Comparison of ENCODE assay signal across 1 cellular context in genomic region chr6:27479319-27480182, GRCh38.
TF ChIP-seq lines count a peak whose summit lies in the region.

No MANE protein-coding gene starts in this region.

TF ChIP-seq in HepG2, 621 proteins besides CTCF, POLR2A, EP300 and RAD21 (continued from another document and continues in another):
- TF ChIP-seq USF2 (IDR thresholded peaks at IDR 0.05; ENCODE audit: low read depth, low read length) (no peak), USF2 (CRISPR knock-in tag; IDR thresholded peaks at IDR 0.05; ENCODE audit: borderline replicate concordance) (no peak), ZNF768 (CRISPR knock-in tag; IDR thresholded peaks at IDR 0.05) (no peak), ZNF678 (CRISPR knock-in tag; IDR thresholded peaks at IDR 0.05) (0 out of 2 replicates have a peak, but pooled peaks have one; percentile 61), RNF2 (conservative IDR thresholded peaks at IDR 0.05; ENCODE audit: low read depth) (no peak), GPN1 (CRISPR knock-in tag; IDR thresholded peaks at IDR 0.05; ENCODE audit: borderline replicate concordance) (no peak), ZNF335 (CRISPR knock-in tag; IDR thresholded peaks at IDR 0.05) (peak; percentile 33; the same call in 1 of the 2 replicates), ZNF17 (CRISPR knock-in tag; IDR thresholded peaks at IDR 0.05) (no peak), ATRX (CRISPR knock-in tag; IDR thresholded peaks at IDR 0.05; ENCODE audit: borderline replicate concordance) (no peak), ASH2L (IDR thresholded peaks at IDR 0.05; ENCODE audit: insufficient read length, low read depth, low read length) (peak; percentile 80), NFYB (CRISPR knock-in tag; IDR thresholded peaks at IDR 0.05) (peak; percentile 11; the same call in 1 of the 2 replicates), ZNF646 (CRISPR knock-in tag; IDR thresholded peaks at IDR 0.05) (no peak), ZNF570 (CRISPR knock-in tag; IDR thresholded peaks at IDR 0.05; ENCODE audit: borderline replicate concordance) (no peak), FOXC1 (CRISPR knock-in tag; IDR thresholded peaks at IDR 0.05; ENCODE audit: borderline replicate concordance) (0 out of 2 replicates have a peak, but pooled peaks have one; percentile 28), REPIN1 (CRISPR knock-in tag; IDR thresholded peaks at IDR 0.05; ENCODE audit: borderline replicate concordance, low read depth) (peak; percentile 78; the same call in 1 of the 2 replicates), SOX5 (CRISPR knock-in tag; IDR thresholded peaks at IDR 0.05; ENCODE audit: borderline replicate concordance) (peak; percentile 65), MLLT10 (CRISPR knock-in tag; IDR thresholded peaks at IDR 0.05) (no peak), ZNF225 (CRISPR knock-in tag; IDR thresholded peaks at IDR 0.05) (no peak), ZNF792 (CRISPR knock-in tag; IDR thresholded peaks at IDR 0.05) (0 out of 2 replicates have a peak, but pooled peaks have one; percentile 67), REL (CRISPR knock-in tag; conservative IDR thresholded peaks at IDR 0.05) (no peak), RXRB (CRISPR knock-in tag; IDR thresholded peaks at IDR 0.05; ENCODE audit: borderline replicate concordance) (peak; percentile 63; the same call in 1 of the 2 replicates), ZNF343 (CRISPR knock-in tag; IDR thresholded peaks at IDR 0.05) (0 out of 2 replicates have a peak, but pooled peaks have one; percentile 4), SP4 (CRISPR knock-in tag; IDR thresholded peaks at IDR 0.05) (no peak), GATAD1 (CRISPR knock-in tag; IDR thresholded peaks at IDR 0.05) (peak; percentile 69), MIER3 (CRISPR knock-in tag; IDR thresholded peaks at IDR 0.05; ENCODE audit: borderline replicate concordance) (peak; percentile 77; the same call in 1 of the 2 replicates), FOXP1 (IDR thresholded peaks at IDR 0.05) (no peak), FOXP1 (CRISPR knock-in tag; IDR thresholded peaks at IDR 0.05) (peak; percentile 40; the same call in 1 of the 2 replicates), ZC3H4 (CRISPR knock-in tag; IDR thresholded peaks at IDR 0.05; ENCODE audit: borderline replicate concordance) (no peak), ZZZ3 (CRISPR knock-in tag; IDR thresholded peaks at IDR 0.05; ENCODE audit: borderline replicate concordance) (no peak), MTA3 (CRISPR knock-in tag; IDR thresholded peaks at IDR 0.05) (no peak), PBX3 (CRISPR knock-in tag; IDR thresholded peaks at IDR 0.05; ENCODE audit: borderline replicate concordance) (no peak), ZNF24 (IDR thresholded peaks at IDR 0.05) (peak; percentile 97), ZNF451 (CRISPR knock-in tag; IDR thresholded peaks at IDR 0.05) (0 out of 2 replicates have a peak, but pooled peaks have one; percentile 65), TAF15 (IDR thresholded peaks at IDR 0.05; ENCODE audit: low read depth, low read length, poor library complexity, severe bottlenecking) (no peak), ZNF605 (CRISPR knock-in tag; IDR thresholded peaks at IDR 0.05) (no peak), ZNF737 (CRISPR knock-in tag; IDR thresholded peaks at IDR 0.05; ENCODE audit: borderline replicate concordance) (no peak; the same call in 1 of the 2 replicates), ZNF547 (CRISPR knock-in tag; IDR thresholded peaks at IDR 0.05) (no peak; the same call in 1 of the 2 replicates), TCF12 (IDR thresholded peaks at IDR 0.05) (no peak), TCF12 (CRISPR knock-in tag; IDR thresholded peaks at IDR 0.05) (no peak), ZBTB44 (CRISPR knock-in tag; IDR thresholded peaks at IDR 0.05) (no peak), ZNF652 (CRISPR knock-in tag; IDR thresholded peaks at IDR 0.05; ENCODE audit: borderline replicate concordance, low read depth) (peak; percentile 18; the same call in 1 of the 2 replicates), ZNF607 (CRISPR knock-in tag; IDR thresholded peaks at IDR 0.05; ENCODE audit: borderline replicate concordance) (0 out of 2 replicates have a peak, but pooled peaks have one; percentile 41), ZNF672 (CRISPR knock-in tag; IDR thresholded peaks at IDR 0.05) (no peak), ARNT (IDR thresholded peaks at IDR 0.05) (no peak), AHR (CRISPR knock-in tag; IDR thresholded peaks at IDR 0.05) (no peak), ZNF362 (CRISPR knock-in tag; IDR thresholded peaks at IDR 0.05; ENCODE audit: borderline replicate concordance) (peak; percentile 97), GABPB1 (CRISPR knock-in tag; IDR thresholded peaks at IDR 0.05) (peak; percentile 82), KLF16 (CRISPR knock-in tag; IDR thresholded peaks at IDR 0.05) (peak in 1 of 2 experiments; percentile 91; a peak in 2 of 4 replicates), GFI1 (CRISPR knock-in tag; IDR thresholded peaks at IDR 0.05; ENCODE audit: borderline replicate concordance) (peak; percentile 59; the same call in 1 of the 2 replicates), DNMT1 (CRISPR knock-in tag; IDR thresholded peaks at IDR 0.05) (no peak), ZNF138 (CRISPR knock-in tag; IDR thresholded peaks at IDR 0.05; ENCODE audit: low read depth) (no peak), E2F5 (CRISPR knock-in tag; conservative IDR thresholded peaks at IDR 0.05) (no peak), CC2D1A (CRISPR knock-in tag; IDR thresholded peaks at IDR 0.05) (no peak), THAP11 (CRISPR knock-in tag; IDR thresholded peaks at IDR 0.05) (peak; percentile 80), ZNF615 (CRISPR knock-in tag; IDR thresholded peaks at IDR 0.05; ENCODE audit: borderline replicate concordance) (0 out of 2 replicates have a peak, but pooled peaks have one; percentile 56), ZNF382 (CRISPR knock-in tag; IDR thresholded peaks at IDR 0.05; ENCODE audit: borderline replicate concordance) (no peak), ZBTB1 (CRISPR knock-in tag; IDR thresholded peaks at IDR 0.05; ENCODE audit: borderline replicate concordance) (no peak), MYPOP (CRISPR knock-in tag; IDR thresholded peaks at IDR 0.05) (peak; percentile 59; the same call in 1 of the 2 replicates), ZNF552 (CRISPR knock-in tag; IDR thresholded peaks at IDR 0.05; ENCODE audit: borderline replicate concordance) (no peak), TARDBP (CRISPR knock-in tag; IDR thresholded peaks at IDR 0.05) (peak; percentile 92), STAT5B (CRISPR knock-in tag; IDR thresholded peaks at IDR 0.05) (no peak; the same call in 1 of the 2 replicates)
